ENCODE assay signal across 17 cellular contexts in the genomic region with DNA sequence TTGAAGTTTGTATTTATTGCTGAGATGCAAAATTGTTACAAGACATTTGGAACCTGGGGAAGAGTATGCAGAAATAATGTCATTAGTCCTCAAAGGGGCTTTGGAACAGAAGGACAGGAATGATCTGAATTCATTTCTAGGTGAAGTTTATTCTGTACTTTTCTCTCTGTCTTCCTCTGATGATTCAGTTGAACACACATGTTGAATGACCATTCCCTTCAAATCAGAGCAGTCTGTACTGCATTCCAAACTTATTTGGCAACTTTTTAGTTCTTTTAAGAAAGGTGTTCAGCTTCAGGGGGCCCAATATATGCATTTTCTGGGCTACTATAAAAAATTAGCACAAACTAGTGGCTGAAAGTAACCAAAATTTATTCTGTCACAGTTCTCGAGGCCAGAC.
"Had no signal": no experiment of that assay in that cellular context is flagged by ENCODE, and none has a peak within 500 bp of the region (broad histone marks: within the 10 kb centered on the region; RNA-seq: fewer than 3 reads in every experiment).

No MANE protein-coding gene starts in this region.

- H3K36me3 Mint-ChIP-seq: immature natural killer cell; naive thymus-derived CD4-positive, alpha-beta T cell had no signal

- H3K4me1 Mint-ChIP-seq: immature natural killer cell; naive thymus-derived CD4-positive, alpha-beta T cell; nephron progenitor cell had no signal

- DNase-seq: colonic mucosa; dermis blood vessel endothelial cell; erythroblast; immature natural killer cell; kidney; naive thymus-derived CD4-positive, alpha-beta T cell; nephron progenitor cell; retina; stimulated activated CD4-positive, alpha-beta T cell treated with anti-CD3 and anti-CD28 coated beads, Interleukin-2, amount 100 ng/mL, for 24 hours; stimulated activated naive CD4-positive, alpha-beta T cell; stomach; substantia nigra had no signal

- H3K4me3 ChIP-seq: colonic mucosa, prostate gland, skin epidermis, stomach had no signal

- H3K4me1 ChIP-seq: colonic mucosa, foreskin keratinocyte, parathyroid adenoma, prostate gland had no signal

- H3K9me3 Mint-ChIP-seq: type B pancreatic cell had no signal

- H3K27me3 Mint-ChIP-seq: naive thymus-derived CD4-positive, alpha-beta T cell; type B pancreatic cell had no signal

- H3K9me3 ChIP-seq: colonic mucosa, prostate gland, stomach had no signal

- ATAC-seq: foreskin keratinocyte; naive thymus-derived CD4-positive, alpha-beta T cell had no signal

- H3K27ac Mint-ChIP-seq: immature natural killer cell; naive thymus-derived CD4-positive, alpha-beta T cell; nephron progenitor cell; type B pancreatic cell had no signal

- H3K27ac ChIP-seq: colonic mucosa, foreskin keratinocyte, parathyroid adenoma, prostate gland had no signal

- H3K4me3 Mint-ChIP-seq: immature natural killer cell; naive thymus-derived CD4-positive, alpha-beta T cell; nephron progenitor cell; type B pancreatic cell had no signal

- H3K9ac ChIP-seq: parathyroid adenoma had no signal

- H3K36me3 ChIP-seq: colonic mucosa, prostate gland, stomach had no signal

- H3K27me3 ChIP-seq: colonic mucosa, foreskin keratinocyte, stomach had no signal

- H2AFZ ChIP-seq: parathyroid adenoma had no signal
